ENCODE assay signal across 26 cellular contexts in genomic region chr10:67668448-67668847, GRCh38. TPM values are rescaled to one million over a fixed set of nuclear protein-coding genes. Genes with fewer than 3 reads are reported as not detected.
DNase-seq lines count a peak whose midpoint lies in the region; ATAC-seq, FAIRE-seq and TF ChIP-seq lines count a peak whose summit lies in the region.
"Had no signal": no experiment of that assay in that cellular context is flagged by ENCODE, and none has a peak within 500 bp of the region (broad histone marks: within the 10 kb centered on the region; RNA-seq: fewer than 3 reads in every experiment).

No MANE protein-coding gene starts in this region.

- H3K9me3 ChIP-seq in astrocyte (ENCODE audit: insufficient read depth, low read depth, low read length) (no peaks in the 10 kb centered on the region), spleen (no peaks in the 10 kb centered on the region)
- H3K9me3 ChIP-seq: BLaER1 treated with 17β-estradiol and CSF1 and Interleukin-3, amounts not matched to agents 10 nM and 100 nM; upper lobe of left lung had no signal

- H3K36me3 Mint-ChIP-seq in astrocyte (ENCODE audit: low read depth, unreplicated experiment), result no peaks in the 10 kb centered on the region
- H3K36me3 Mint-ChIP-seq: activated naive CD4-positive, alpha-beta T cell treated with anti-CD3 and anti-CD28 coated beads, Interleukin-2, amount 50 U/mL, for 72 hours; IgD-negative memory B cell had no signal

- H3K4me1 Mint-ChIP-seq in astrocyte (ENCODE audit: low read depth, unreplicated experiment), result peaks cover 14% of the 10 kb centered on the region
- H3K4me1 Mint-ChIP-seq: IgD-negative memory B cell had no signal

- H3K27me3 Mint-ChIP-seq in astrocyte (ENCODE audit: low read depth, unreplicated experiment), result no peaks in the 10 kb centered on the region

- no peaks in the 10 kb centered on the region for H3K36me3 ChIP-seq in astrocyte (ENCODE audit: insufficient read depth, low read length)
- H3K36me3 ChIP-seq in spleen, result no peaks in the 10 kb centered on the region
- no peaks in the 10 kb centered on the region for H3K36me3 ChIP-seq in H7 (replicated peaks; ENCODE audit: control insufficient read depth, insufficient read depth, low read length)
- H3K36me3 ChIP-seq: BLaER1 treated with 17β-estradiol and CSF1 and Interleukin-3, amounts not matched to agents 10 nM and 100 nM; upper lobe of left lung had no signal

- TF ChIP-seq POLR2A in spleen (IDR thresholded peaks at IDR 0.05), result no peak

- 75 to 92% (median 83%) methylated on average over 3 of the region's 3 CpGs for WGBS in spleen, 5 donors

- TF ChIP-seq CTCF in astrocyte (IDR thresholded peaks at IDR 0.05; ENCODE audit: insufficient read depth, low read depth, low read length) (no peak), foreskin keratinocyte (conservative IDR thresholded peaks at IDR 0.05) (no peak), spleen (IDR thresholded peaks at IDR 0.05 in 8 of 11, conservative IDR thresholded peaks at IDR 0.05 in 3 of 11) (no peak)

- H3K27ac ChIP-seq in astrocyte (ENCODE audit: low read depth, low read length) (no peak overlapping the region), foreskin keratinocyte (no peak overlapping the region), spleen (no peak overlapping the region)
- H3K27ac ChIP-seq: BLaER1 treated with 17β-estradiol and CSF1 and Interleukin-3, amounts not matched to agents 10 nM and 100 nM; parathyroid adenoma; upper lobe of left lung had no signal

- no peak overlapping the region for H3K9ac ChIP-seq in astrocyte (ENCODE audit: low read length)
- H3K9ac ChIP-seq: BLaER1 treated with 17β-estradiol and CSF1 and Interleukin-3, amounts not matched to agents 10 nM and 100 nM; parathyroid adenoma had no signal

- FAIRE-seq in astrocyte (lab: Jason Lieb, UNC), result no peak
- FAIRE-seq: GM12892, islet of Langerhans had no signal

- DNase-seq in A172 (ENCODE audit: low spot score) (peak; percentile 11), HS-5 (ENCODE audit: low read depth) (peak; percentile 22), astrocyte (ENCODE audit: low read depth) (peak; percentile 41), foreskin keratinocyte (peak in 1 of 2 donors; percentile 5), spleen (no peak), posterior vena cava (ENCODE audit: low spot score) (no peak), H7 (no peak), mucosa of gallbladder (ENCODE audit: low spot score) (no peak)
- DNase-seq: ACHN; activated CD4-positive, alpha-beta T cell treated with anti-CD3 and anti-CD28 coated beads, Interleukin-2, amount 50 U/mL, for 48 hours; activated CD8-positive, alpha-beta memory T cell treated with anti-CD3 and anti-CD28 coated beads, Interleukin-2, amount 50 U/mL, for 48 hours; effector CD8-positive, alpha-beta T cell; NCI-H2081; NCI-H446; nephron progenitor cell; SHP77; SW 1271; T1000; upper lobe of left lung had no signal

- intact Hi-C loops in spleen (cut with DNase I; ENCODE audit: low total_unique reads), result loop anchor here (10.0 kb wide), 1 partner anchor 106 kb away; no protein-coding TSS in a partner anchor
- intact Hi-C loops in posterior vena cava (cut with DNase I), result loop anchor here (5.0 to 10.0 kb wide), 2 partner anchors 106 to 114 kb away; no protein-coding TSS in a partner anchor

- H3K9me3 Mint-ChIP-seq in astrocyte (ENCODE audit: unreplicated experiment), result no peaks in the 10 kb centered on the region
- H3K9me3 Mint-ChIP-seq: activated naive CD4-positive, alpha-beta T cell treated with anti-CD3 and anti-CD28 coated beads, Interleukin-2, amount 50 U/mL, for 72 hours; activated T-helper 2 cell treated with anti-CD3 and anti-CD28 coated beads, Interferon-gamma antibody, Interleukin-2, Interleukin-4, amounts not matched to agents 10 μg/mL and 5 μg/mL and 100 μg/mL, durations not matched to agents 14 hours and 24 hours and 36 hours; nephron progenitor cell had no signal

- ATAC-seq in foreskin keratinocyte, result peak; percentile 26
- ATAC-seq: activated naive CD4-positive, alpha-beta T cell treated with anti-CD3 and anti-CD28 coated beads, Interleukin-2, amount 50 U/mL, for 72 hours had no signal

- H3K4me1 ChIP-seq in astrocyte (ENCODE audit: insufficient read depth, low read length) (no peaks in the 10 kb centered on the region), foreskin keratinocyte (no peaks in the 10 kb centered on the region), spleen (no peaks in the 10 kb centered on the region)
- H3K4me1 ChIP-seq: BLaER1 treated with 17β-estradiol and CSF1 and Interleukin-3, amounts not matched to agents 10 nM and 100 nM; upper lobe of left lung had no signal

- no peak overlapping the region for H2AFZ ChIP-seq in astrocyte (ENCODE audit: low read depth, low read length)
- H2AFZ ChIP-seq: parathyroid adenoma had no signal

- H3K4me3 Mint-ChIP-seq in astrocyte (ENCODE audit: unreplicated experiment), result no peak overlapping the region
- H3K4me3 Mint-ChIP-seq: IgD-negative memory B cell, nephron progenitor cell had no signal

- no peaks in the 10 kb centered on the region for H3K27me3 ChIP-seq in astrocyte (ENCODE audit: insufficient read depth, low read length)
- no peaks in the 10 kb centered on the region for H3K27me3 ChIP-seq in foreskin keratinocyte
- no peaks in the 10 kb centered on the region for H3K27me3 ChIP-seq in spleen (replicated peaks in 1 of 7)
- no peaks in the 10 kb centered on the region for H3K27me3 ChIP-seq in H7 (ENCODE audit: control insufficient read depth, insufficient read depth, low read length)
- H3K27me3 ChIP-seq: BLaER1 treated with 17β-estradiol and CSF1 and Interleukin-3, amounts not matched to agents 10 nM and 100 nM; upper lobe of left lung had no signal

- H3K27ac Mint-ChIP-seq in astrocyte (ENCODE audit: unreplicated experiment), result no peak overlapping the region
- H3K27ac Mint-ChIP-seq: activated naive CD4-positive, alpha-beta T cell treated with anti-CD3 and anti-CD28 coated beads, Interleukin-2, amount 50 U/mL, for 72 hours; activated T-helper 2 cell treated with anti-CD3 and anti-CD28 coated beads, Interferon-gamma antibody, Interleukin-2, Interleukin-4, amounts not matched to agents 10 μg/mL and 5 μg/mL and 100 μg/mL, durations not matched to agents 14 hours and 24 hours and 36 hours; IgD-negative memory B cell; nephron progenitor cell had no signal

- H4K20me1 ChIP-seq in astrocyte (ENCODE audit: insufficient read depth, low read length), result no peaks in the 10 kb centered on the region
- H4K20me1 ChIP-seq: BLaER1 treated with 17β-estradiol and CSF1 and Interleukin-3, amounts not matched to agents 10 nM and 100 nM had no signal

- H3K79me2 ChIP-seq in astrocyte (ENCODE audit: insufficient read depth, low read length), result no peaks in the 10 kb centered on the region
- H3K79me2 ChIP-seq: parathyroid adenoma had no signal

- no peak overlapping the region for H3K4me3 ChIP-seq in astrocyte (ENCODE audit: insufficient read depth, low read depth, low read length)
- no peak overlapping the region for H3K4me3 ChIP-seq in spleen
- H3K4me3 ChIP-seq in H7 (ENCODE audit: insufficient read depth, low read depth, low read length), result no peak overlapping the region
- H3K4me3 ChIP-seq: BLaER1 treated with 17β-estradiol and CSF1 and Interleukin-3, amounts not matched to agents 10 nM and 100 nM; upper lobe of left lung had no signal

- no peak overlapping the region for H3K4me2 ChIP-seq in astrocyte (ENCODE audit: low read length)
- H3K4me2 ChIP-seq: BLaER1 treated with 17β-estradiol and CSF1 and Interleukin-3, amounts not matched to agents 10 nM and 100 nM had no signal

RNA-seq across cellular contexts. Expression of gene CTNNA3, which starts 27.5 kb away (rescaled TPM):
- total RNA-seq in A172 (2014; rRNA removed; shearing (Covaris generic)), result under 0.01 TPM in 1 of 2 replicates, not detected in the other
- total RNA-seq in astrocyte, result 0.73 and 0.75 TPM in 2 replicates
- 0.07 TPM in 1 of 2 replicates, not detected in the other for total RNA-seq in foreskin keratinocyte
- not detected in 2 replicates for polyA plus RNA-seq in foreskin keratinocyte
- 1 to 10 TPM in 4 of 7 donors, under 1 TPM in 3; 0.51 to 2.4 (median 1.1) TPM for total RNA-seq in spleen
- polyA plus RNA-seq in spleen, result under 1 TPM in 2 of 3 donors, not detected in 1; 0.03 to 0.13 TPM
- 1 to 10 TPM; 4.8 to 5.3 TPM for total RNA-seq in posterior vena cava
- 2.3 and 10.6 TPM in 2 replicates for total RNA-seq in H7 (2014; rRNA removed; shearing (Covaris generic))
- 3.7 TPM for total RNA-seq in mucosa of gallbladder
- total RNA-seq: activated T-helper 2 cell treated with anti-CD3 and anti-CD28 coated beads, Interferon-gamma antibody, Interleukin-2, Interleukin-4, amounts not matched to agents 10 μg/mL and 5 μg/mL and 100 μg/mL, durations not matched to agents 14 hours and 24 hours and 36 hours had no signal

Comparison
In these comparisons a context has a peak if more than half of its experiments do, and no peak if none do; other contexts are left out.
1. DNase-seq: peak in A172 (single experiment), HS-5 (single experiment) and astrocyte (single experiment); none in spleen (single experiment), posterior vena cava (single experiment), H7 (single experiment) and mucosa of gallbladder (single experiment).